In the genomic region with DNA sequence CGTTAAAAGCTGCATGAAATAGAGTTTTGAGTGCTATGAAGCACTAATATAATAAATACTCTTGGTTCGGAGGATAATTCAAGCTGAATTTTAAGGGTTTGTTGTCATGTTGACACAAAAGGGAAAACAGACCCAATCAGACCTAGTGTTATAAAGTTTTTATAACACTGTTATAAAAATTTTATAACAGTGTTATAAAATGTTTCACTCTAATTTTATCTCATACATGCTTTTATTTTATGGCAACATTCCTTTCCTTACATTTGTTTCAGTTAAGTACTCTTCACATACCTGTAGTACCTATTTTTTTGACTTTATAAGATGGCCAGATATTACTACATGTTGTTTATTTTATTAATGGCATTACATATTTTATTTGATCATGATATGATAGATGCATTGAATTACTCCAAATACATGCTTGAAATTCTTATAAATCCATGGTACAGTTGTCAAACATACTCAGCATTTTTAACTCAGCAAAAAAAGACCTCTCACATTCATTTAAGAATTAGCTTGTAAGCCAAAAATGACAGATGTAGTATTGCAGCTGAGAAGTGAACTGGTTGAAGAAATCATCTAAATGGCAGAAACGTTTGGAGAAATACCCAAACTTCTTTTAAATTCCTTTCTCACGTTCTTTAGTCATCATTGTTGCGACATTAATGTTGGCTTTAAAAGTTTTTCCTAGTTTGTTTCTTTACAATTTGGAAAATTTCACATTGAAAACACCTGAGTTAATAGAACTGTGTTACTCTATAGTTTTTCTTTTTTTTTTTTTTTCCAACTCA, we compare ENCODE assay signal across 26 cellular contexts.
DNase-seq lines count a peak whose midpoint lies in the region; ATAC-seq, FAIRE-seq and TF ChIP-seq lines count a peak whose summit lies in the region.
"Had no signal": no experiment of that assay in that cellular context is flagged by ENCODE, and none has a peak within 500 bp of the region (broad histone marks: within the 10 kb centered on the region; RNA-seq: fewer than 3 reads in every experiment).

No MANE protein-coding gene starts in this region.

- H3K79me2 ChIP-seq in HepG2 (ENCODE audit: insufficient read depth, low read length), result no peaks in the 10 kb centered on the region

- FAIRE-seq in HepG2 (lab: Jason Lieb, UNC), result no peak

- H3K27me3 ChIP-seq in HepG2 (ENCODE audit: control insufficient read depth in 1 of 2, insufficient read depth in 2 of 2, low read length in 2 of 2), result no peaks in the 10 kb centered on the region
- H3K27me3 ChIP-seq in right lobe of liver, result no peaks in the 10 kb centered on the region
- H3K27me3 ChIP-seq: BE2C, tibial nerve had no signal

- H3K9me3 ChIP-seq in HepG2 (ENCODE audit: low read length) (no peaks in the 10 kb centered on the region), right lobe of liver (no peaks in the 10 kb centered on the region)
- H3K9me3 ChIP-seq: BE2C, tibial nerve had no signal

- no peak for ATAC-seq in HepG2
- ATAC-seq in right lobe of liver, result no peak
- ATAC-seq in GM21786 (IDR thresholded peaks at IDR 0.05; ENCODE audit: unreplicated experiment), result no peak
- ATAC-seq: activated CD4-positive, alpha-beta T cell treated with anti-CD3 and anti-CD28 coated beads for 36 hours; activated CD8-positive, alpha-beta T cell treated with anti-CD3 and anti-CD28 coated beads, Interleukin-2, amount 10 ng/mL, durations not matched to agents 7 days and 5 days; esophagus mucosa; natural killer cell treated with Interleukin-12 subunit alpha and Interleukin-12 subunit beta and Interleukin-15 and Interleukin-18, amount 100 ng/mL, for 72 hours had no signal

- intact Hi-C loops in HepG2 (cut with micrococcal nuclease; ENCODE audit: unreplicated experiment), result no loop called here
- intact Hi-C loops in right lobe of liver (cut with DNase I), result no loop called here
- intact Hi-C loops in cardiac septum (cut with DNase I), result no loop called here

- no TSS peak for BruUV-seq in HepG2 (replicated peaks; lab: Mats Ljungman, UMichigan)

- TF ChIP-seq EP300 in HepG2 (IDR thresholded peaks at IDR 0.05; ENCODE audit: low read depth in 2 of 2, low read length in 2 of 2), result no peak
- TF ChIP-seq EP300 in HepG2 (CRISPR knock-in tag; IDR thresholded peaks at IDR 0.05; ENCODE audit: borderline replicate concordance), result no peak

- CTCF ChIA-PET in HepG2 (lab: Yijun Ruan, JAX; ENCODE audit: low intra/inter-chr PET ratio, low total read pairs), result no interaction called here

- H3K4me3 ChIP-seq in HepG2 (replicated peaks in 1 of 3; ENCODE audit: insufficient read depth in 1 of 3, low read depth in 2 of 3, low read length in 3 of 3), result no peak overlapping the region
- H3K4me3 ChIP-seq in right lobe of liver, result no peak overlapping the region
- H3K4me3 ChIP-seq in choroid plexus epithelial cell (ENCODE audit: low read depth, low read length), result no peak overlapping the region
- H3K4me3 ChIP-seq in fibroblast of the aortic adventitia (ENCODE audit: low read depth, low read length), result no peak overlapping the region
- H3K4me3 ChIP-seq: left ventricle myocardium inferior, PC-9, smooth muscle cell, tibial nerve had no signal

- H3K4me2 ChIP-seq in HepG2 (ENCODE audit: low read depth, low read length), result no peak overlapping the region
- H3K4me2 ChIP-seq: KMS-11, PC-9, smooth muscle cell had no signal

- TF ChIP-seq POLR2A in HepG2 (IDR thresholded peaks at IDR 0.05; ENCODE audit: insufficient read depth in 1 of 2, low read depth in 2 of 2, low read length in 2 of 2), result no peak
- TF ChIP-seq POLR2A in right lobe of liver (IDR thresholded peaks at IDR 0.05), result no peak

- no peak for TF ChIP-seq RAD21 in HepG2 (CRISPR knock-in tag; IDR thresholded peaks at IDR 0.05)

- no peak overlapping the region for H3K27ac ChIP-seq in HepG2 (ENCODE audit: extremely low read length, insufficient read depth, low read length)
- H3K27ac ChIP-seq in right lobe of liver, result no peak overlapping the region
- H3K27ac ChIP-seq: KMS-11, left ventricle myocardium inferior, PC-9, tibial nerve had no signal

- no peak for TF ChIP-seq CTCF in HepG2 (CRISPR knock-in tag; IDR thresholded peaks at IDR 0.05)
- no peak for TF ChIP-seq CTCF in right lobe of liver (IDR thresholded peaks at IDR 0.05)
- no peak for TF ChIP-seq CTCF in choroid plexus epithelial cell (conservative IDR thresholded peaks at IDR 0.05; ENCODE audit: low read depth, low read length)
- TF ChIP-seq CTCF in fibroblast of the aortic adventitia (IDR thresholded peaks at IDR 0.05; ENCODE audit: insufficient read depth, low read length), result no peak

- POLR2A ChIA-PET in HepG2 (lab: Yijun Ruan, JAX), result no interaction called here

- no peaks in the 10 kb centered on the region for H4K20me1 ChIP-seq in HepG2 (ENCODE audit: insufficient read depth, low read length)

- H3K36me3 ChIP-seq in HepG2 (replicated peaks in 1 of 2; ENCODE audit: control insufficient read depth in 1 of 2, insufficient read depth in 2 of 2, low read length in 2 of 2) (no peaks in the 10 kb centered on the region), right lobe of liver (no peaks in the 10 kb centered on the region)
- H3K36me3 ChIP-seq: BE2C, left ventricle myocardium inferior had no signal

- in situ Hi-C loops in HepG2 (cut with HindIII; ENCODE audit: extremely low pct_ligation_motif_present, low pct_unique_long_range_greater_than_20kb), result no loop called here

- H3K9ac ChIP-seq in HepG2 (ENCODE audit: insufficient read depth, low read depth, low read length), result no peak overlapping the region
- H3K9ac ChIP-seq: KMS-11 had no signal

- no peaks in the 10 kb centered on the region for H3K4me1 ChIP-seq in HepG2 (ENCODE audit: insufficient read depth, low read length)
- H3K4me1 ChIP-seq in right lobe of liver, result no peaks in the 10 kb centered on the region
- H3K4me1 ChIP-seq: BE2C, left ventricle myocardium inferior, tibial nerve had no signal

- no peak for DNase-seq in HepG2 (ENCODE audit: low spot score)
- DNase-seq in right lobe of liver, result no peak
- peak; percentile 53 for DNase-seq in choroid plexus epithelial cell (ENCODE audit: low read depth)
- peak; percentile 73 for DNase-seq in fibroblast of the aortic adventitia (ENCODE audit: low read depth)
- DNase-seq in cardiac septum (ENCODE audit: low spot score), result no peak
- no peak for DNase-seq in NCI-H524 treated with DMSO at 0.1 percent for 48 hours (lab: John Stamatoyannopoulos, UW)
- DNase-seq in activated T-cell treated with anti-CD3 and anti-CD28 coated beads for 4 hours, result no peak
- DNase-seq: activated CD4-positive, alpha-beta T cell treated with anti-CD3 and anti-CD28 coated beads for 36 hours; activated CD8-positive, alpha-beta T cell treated with anti-CD3 and anti-CD28 coated beads, Interleukin-2, amount 10 ng/mL, durations not matched to agents 7 days and 5 days; activated effector memory CD4-positive, alpha-beta T cell treated with anti-CD3 and anti-CD28 coated beads, Interleukin-2, amount 50 U/mL, for 16 hours; activated naive CD8-positive, alpha-beta T cell treated with anti-CD3 and anti-CD28 coated beads, Interleukin-2, amount 10 ng/mL, durations not matched to agents 7 days and 5 days; BE2C; CD8-positive, alpha-beta memory T cell; cerebellar nuclear complex; effector CD4-positive, alpha-beta T cell; left ventricle myocardium inferior; NCI-H524; PC-9; Right ventricle myocardium superior; stimulated activated CD4-positive, alpha-beta T cell treated with anti-CD3 and anti-CD28 coated beads, Interleukin-2, amount 100 ng/mL, for 24 hours had no signal

- 88% methylated on average over 5 of the region's 5 CpGs for WGBS in HepG2 (ENCODE audit: low lambda C conversion rate)
- 74% methylated on average over 5 of the region's 5 CpGs for WGBS in right lobe of liver (ENCODE audit: insufficient coverage, low coverage, low lambda C conversion rate, missing lambda C conversion rate)

- H2AFZ ChIP-seq in HepG2 (ENCODE audit: low read length), result no peak overlapping the region
- H2AFZ ChIP-seq: PC-9 had no signal

TF ChIP-seq in HepG2, 621 proteins besides CTCF, POLR2A, EP300 and RAD21 (continues in another document):
- TF ChIP-seq, protein P1, sequence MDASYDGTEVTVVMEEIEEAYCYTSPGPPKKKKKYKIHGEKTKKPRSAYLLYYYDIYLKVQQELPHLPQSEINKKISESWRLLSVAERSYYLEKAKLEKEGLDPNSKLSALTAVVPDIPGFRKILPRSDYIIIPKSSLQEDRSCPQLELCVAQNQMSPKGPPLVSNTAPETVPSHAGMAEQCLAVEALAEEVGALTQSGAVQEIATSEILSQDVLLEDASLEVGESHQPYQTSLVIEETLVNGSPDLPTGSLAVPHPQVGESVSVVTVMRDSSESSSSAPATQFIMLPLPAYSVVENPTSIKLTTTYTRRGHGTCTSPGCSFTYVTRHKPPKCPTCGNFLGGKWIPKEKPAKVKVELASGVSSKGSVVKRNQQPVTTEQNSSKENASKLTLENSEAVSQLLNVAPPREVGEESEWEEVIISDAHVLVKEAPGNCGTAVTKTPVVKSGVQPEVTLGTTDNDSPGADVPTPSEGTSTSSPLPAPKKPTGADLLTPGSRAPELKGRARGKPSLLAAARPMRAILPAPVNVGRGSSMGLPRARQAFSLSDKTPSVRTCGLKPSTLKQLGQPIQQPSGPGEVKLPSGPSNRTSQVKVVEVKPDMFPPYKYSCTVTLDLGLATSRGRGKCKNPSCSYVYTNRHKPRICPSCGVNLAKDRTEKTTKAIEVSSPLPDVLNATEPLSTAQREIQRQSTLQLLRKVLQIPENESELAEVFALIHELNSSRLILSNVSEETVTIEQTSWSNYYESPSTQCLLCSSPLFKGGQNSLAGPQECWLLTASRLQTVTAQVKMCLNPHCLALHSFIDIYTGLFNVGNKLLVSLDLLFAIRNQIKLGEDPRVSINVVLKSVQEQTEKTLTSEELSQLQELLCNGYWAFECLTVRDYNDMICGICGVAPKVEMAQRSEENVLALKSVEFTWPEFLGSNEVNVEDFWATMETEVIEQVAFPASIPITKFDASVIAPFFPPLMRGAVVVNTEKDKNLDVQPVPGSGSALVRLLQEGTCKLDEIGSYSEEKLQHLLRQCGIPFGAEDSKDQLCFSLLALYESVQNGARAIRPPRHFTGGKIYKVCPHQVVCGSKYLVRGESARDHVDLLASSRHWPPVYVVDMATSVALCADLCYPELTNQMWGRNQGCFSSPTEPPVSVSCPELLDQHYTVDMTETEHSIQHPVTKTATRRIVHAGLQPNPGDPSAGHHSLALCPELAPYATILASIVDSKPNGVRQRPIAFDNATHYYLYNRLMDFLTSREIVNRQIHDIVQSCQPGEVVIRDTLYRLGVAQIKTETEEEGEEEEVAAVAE (CRISPR knock-in tag; IDR thresholded peaks at IDR 0.05; ENCODE audit: borderline replicate concordance), result no peak
- 0 out of 2 replicates have a peak, but pooled peaks have one; percentile 31 for TF ChIP-seq CEBPB (IDR thresholded peaks at IDR 0.05; ENCODE audit: borderline replicate concordance, low read depth, low read length)

Comparison
In these comparisons a context has a peak if more than half of its experiments do, and no peak if none do; other contexts are left out.
1. DNase-seq: peak in choroid plexus epithelial cell (single experiment) and fibroblast of the aortic adventitia (single experiment); none in HepG2 (single experiment), right lobe of liver (0 of 3), cardiac septum (single experiment), NCI-H524 treated with DMSO at 0.1 percent for 48 hours (single experiment) and activated T-cell treated with anti-CD3 and anti-CD28 coated beads for 4 hours (single experiment).